ENCODE assay signal across 15 cellular contexts in genomic region chr15:57595011-57595866, GRCh38. TPM values are rescaled to one million over a fixed set of nuclear protein-coding genes. Genes with fewer than 3 reads are reported as not detected.
DNase-seq lines count a peak whose midpoint lies in the region; ATAC-seq, FAIRE-seq and TF ChIP-seq lines count a peak whose summit lies in the region.
"Had no signal": no experiment of that assay in that cellular context is flagged by ENCODE, and none has a peak within 500 bp of the region (broad histone marks: within the 10 kb centered on the region; RNA-seq: fewer than 3 reads in every experiment).

No MANE protein-coding gene starts in this region.

- H3K9me3 ChIP-seq in RWPE2 (ENCODE audit: severe bottlenecking) (no peaks in the 10 kb centered on the region), left ventricle myocardium inferior (replicated peaks) (no peaks in the 10 kb centered on the region), small intestine (ENCODE audit: control insufficient read depth, low read depth) (no peaks in the 10 kb centered on the region)
- H3K9me3 ChIP-seq: MG63, SJSA1, thyroid gland had no signal

- no peak for ATAC-seq in RWPE2 (ENCODE audit: low read depth)
- ATAC-seq in HG03469 (IDR thresholded peaks at IDR 0.05; ENCODE audit: unreplicated experiment) = no peak

- intact Hi-C loops in left ventricle myocardium inferior (cut with micrococcal nuclease) = no loop called here

- WGBS in small intestine, 3 donors = 25 to 58% (median 38%) methylated on average over 9 of the region's 9 CpGs

- H3K27me3 ChIP-seq in RWPE2 (ENCODE audit: insufficient read depth, poor library complexity, severe bottlenecking) (no peaks in the 10 kb centered on the region), left ventricle myocardium inferior (ENCODE audit: low read depth) (no peaks in the 10 kb centered on the region), small intestine (ENCODE audit: control insufficient read depth in 2 of 2, insufficient read depth in 2 of 2, low read length in 2 of 2) (no peaks in the 10 kb centered on the region)
- H3K27me3 ChIP-seq: thyroid gland had no signal

- no peak for TF ChIP-seq CTCF in RWPE2 (IDR thresholded peaks at IDR 0.05; ENCODE audit: poor library complexity, severe bottlenecking)
- no peak for TF ChIP-seq CTCF in left ventricle myocardium inferior (IDR thresholded peaks at IDR 0.05; ENCODE audit: borderline replicate concordance)

- H3K4me3 ChIP-seq in RWPE2 (ENCODE audit: severe bottlenecking) (no peak overlapping the region), left ventricle myocardium inferior (peak overlapping the region; percentile 88), small intestine (ENCODE audit: low read depth in 1 of 2, low read length in 2 of 2) (peak overlapping the region in 1 of 2 donors; percentile 15)
- H3K4me3 ChIP-seq: MG63, SJSA1, thyroid gland had no signal

- H3K36me3 ChIP-seq in RWPE2 (ENCODE audit: low read depth) = no peaks in the 10 kb centered on the region
- peaks cover 4% of the 10 kb centered on the region for H3K36me3 ChIP-seq in left ventricle myocardium inferior
- H3K36me3 ChIP-seq in small intestine (ENCODE audit: control insufficient read depth in 2 of 2, insufficient read depth in 2 of 2, low read length in 2 of 2) = no peaks in the 10 kb centered on the region
- H3K36me3 ChIP-seq: MG63, SJSA1, thyroid gland had no signal

- H3K27ac ChIP-seq in RWPE2 (ENCODE audit: poor library complexity, severe bottlenecking) = peak overlapping the region; percentile 78
- H3K27ac ChIP-seq in left ventricle myocardium inferior (replicated peaks) = peak overlapping the region; percentile 95
- peak overlapping the region; percentile 67 to 68 for H3K27ac ChIP-seq in small intestine (ENCODE audit: low read depth in 1 of 2, low read length in 1 of 2)
- H3K27ac ChIP-seq: SJSA1, VCaP had no signal

- DNase-seq in NCI-H1105 treated with DMSO at 0.1 percent for 48 hours (lab: John Stamatoyannopoulos, UW) (peak; percentile 85), RWPE2 (ENCODE audit: low spot score) (no peak), left ventricle myocardium inferior (peak; percentile 74), small intestine (peak; percentile 87), midbrain (lab: John Stamatoyannopoulos, UW) (no peak), NCI-H2171 (lab: John Stamatoyannopoulos, UW) (no peak)
- DNase-seq in activated effector memory CD4-positive, alpha-beta T cell treated with Interleukin-2 at 50 U/mL for 16 hours = no peak
- DNase-seq: MG63; NK-92 treated with Interleukin-12 subunit alpha and Interleukin-12 subunit beta, amount 100 ng/mL, for 24 hours; thyroid gland had no signal

- H3K4me1 ChIP-seq in RWPE2 (ENCODE audit: insufficient read depth, poor library complexity, severe bottlenecking) (peaks cover 47% of the 10 kb centered on the region), left ventricle myocardium inferior (peaks cover 72% of the 10 kb centered on the region), small intestine (ENCODE audit: control insufficient read depth in 2 of 2, insufficient read depth in 1 of 2, low read depth in 1 of 2, low read length in 1 of 2) (peaks cover 0 to 6% of the 10 kb centered on the region in 2 donors)

- FAIRE-seq in small intestine (lab: Jason Lieb, UNC) = no peak
- FAIRE-seq: D721Med had no signal

RNA-seq across cellular contexts. Expression of gene MYZAP, which starts 3.5 kb away (rescaled TPM):
- total RNA-seq in left ventricle myocardium inferior = 934 TPM
- polyA plus RNA-seq in small intestine = 10 to 100 TPM; 12.8 to 38.6 (median 31.8) TPM
- total RNA-seq: SJSA1 had no signal
- polyA plus RNA-seq: fibroblast of lung had no signal

Comparison
In these comparisons a context has a peak if more than half of its experiments do, and no peak if none do; other contexts are left out.
1. DNase-seq: peak in NCI-H1105 treated with DMSO at 0.1 percent for 48 hours (single experiment), left ventricle myocardium inferior (single experiment) and small intestine (single experiment); none in RWPE2 (single experiment), midbrain (single experiment), NCI-H2171 (single experiment) and activated effector memory CD4-positive, alpha-beta T cell treated with Interleukin-2 at 50 U/mL for 16 hours (single experiment).
2. Peak in every context shown above with its lines, with median percentiles within 50 percentile points of each other: H3K27ac ChIP-seq.